7 cellular contexts compared by ENCODE assay signal in genomic region chr11:35035894-35036408, GRCh38.
DNase-seq lines count a peak whose midpoint lies in the region; ATAC-seq and TF ChIP-seq lines count a peak whose summit lies in the region.

No MANE protein-coding gene starts in this region.

- H3K4me2 ChIP-seq in IMR-90 (ENCODE audit: low read depth, low read length) (peak overlapping the region; percentile 2; the same call in 1 of the 2 replicates), skeletal muscle satellite cell (ENCODE audit: low read length) (peak overlapping the region; percentile 30)

- POLR2A ChIA-PET in IMR-90 (lab: Charles Lee; ENCODE audit: unreplicated experiment) = no interaction called here

- H3K4ac ChIP-seq in IMR-90 (ENCODE audit: low read depth, low read length) = peak overlapping the region; percentile 54

- in situ Hi-C loops in IMR-90 (cut with MboI; ENCODE audit: low sequenced_read_pairs) = no loop called here

- H3K4me1 ChIP-seq in IMR-90 (ENCODE audit: control insufficient read depth, insufficient read depth, low read length) (peaks cover 8% of the 10 kb centered on the region), skeletal muscle satellite cell (ENCODE audit: control insufficient read depth, insufficient read depth, low read length) (peaks cover 57% of the 10 kb centered on the region)

- H3K27ac ChIP-seq in IMR-90 (ENCODE audit: insufficient read depth, low read length) = no peak overlapping the region

- H3K9me3 ChIP-seq in IMR-90 (ENCODE audit: control insufficient read depth, insufficient read depth, low read length) = no peaks in the 10 kb centered on the region
- no peaks in the 10 kb centered on the region for H3K9me3 ChIP-seq in skeletal muscle satellite cell (replicated peaks; ENCODE audit: low read length)

- no peak overlapping the region for H3K56ac ChIP-seq in IMR-90 (ENCODE audit: extremely low read depth, insufficient read depth, low read length)

- peak overlapping the region; percentile 50; the same call in 1 of the 2 replicates for H3K18ac ChIP-seq in IMR-90 (ENCODE audit: low read depth, low read length)

- BruUV-seq in IMR-90 (replicated peaks; lab: Mats Ljungman, UMichigan) = no TSS peak

- peak; percentile 28; the same call in 1 of the 2 replicates for TF ChIP-seq RAD21 in IMR-90 (IDR thresholded peaks at IDR 0.05; ENCODE audit: low read length)

- no peak for TF ChIP-seq POLR2A in IMR-90 (IDR thresholded peaks at IDR 0.05; ENCODE audit: low read depth, low read length)

- no peak overlapping the region for H3K4me3 ChIP-seq in IMR-90 (ENCODE audit: insufficient read depth, low read depth, low read length)
- H3K4me3 ChIP-seq in skeletal muscle satellite cell (ENCODE audit: low read length) = no peak overlapping the region

- H3K79me1 ChIP-seq in IMR-90 (ENCODE audit: low read depth in 1 of 2, low read length in 2 of 2) = peaks cover 6 to 20% of the 10 kb centered on the region in 2 experiments

- WGBS in IMR-90 (ENCODE audit: extremely low coverage in 2 of 2, insufficient read length in 1 of 2), 2 experiments = no CpG with 5 or more reads among the region's 3 CpGs

- peak overlapping the region; percentile 61 for H2BK5ac ChIP-seq in IMR-90 (ENCODE audit: low read depth, low read length, poor library complexity, severe bottlenecking)

- peaks cover 13% of the 10 kb centered on the region for H3K9me1 ChIP-seq in IMR-90 (ENCODE audit: insufficient read depth, low read length)

- H2BK15ac ChIP-seq in IMR-90 (ENCODE audit: low read depth, low read length) = peak overlapping the region; percentile 80; the same call in 2 of the 3 replicates

- H3K14ac ChIP-seq in IMR-90 (replicated peaks; ENCODE audit: low read depth, low read length) = peak overlapping the region; percentile 66

- no peak overlapping the region; the same call in 1 of the 2 replicates for H4K5ac ChIP-seq in IMR-90 (ENCODE audit: low read depth, low read length)

- no peak overlapping the region for H2AFZ ChIP-seq in IMR-90 (replicated peaks; ENCODE audit: low read length, poor library complexity)

- H3K23ac ChIP-seq in IMR-90 (ENCODE audit: low read depth, low read length) = no peak overlapping the region

- no peaks in the 10 kb centered on the region for H4K20me1 ChIP-seq in IMR-90 (ENCODE audit: insufficient read depth, low read length)

- peak overlapping the region; percentile 87 for H2BK20ac ChIP-seq in IMR-90 (ENCODE audit: low read depth, low read length)

- no peaks in the 10 kb centered on the region for H3K27me3 ChIP-seq in IMR-90 (ENCODE audit: control insufficient read depth, insufficient read depth, low read length)
- no peaks in the 10 kb centered on the region for H3K27me3 ChIP-seq in skeletal muscle satellite cell (ENCODE audit: control insufficient read depth, insufficient read depth, low read length)

- dilution Hi-C loops in IMR-90 (cut with HindIII; ENCODE audit: low sequenced_read_pairs, unreplicated experiment) = no loop called here

- no peak for TF ChIP-seq CTCF in IMR-90 (conservative IDR thresholded peaks at IDR 0.05; ENCODE audit: low read depth, low read length)

- H3K9ac ChIP-seq in IMR-90 (ENCODE audit: low read depth, low read length) (no peak overlapping the region), skeletal muscle satellite cell (ENCODE audit: low read depth, low read length) (peak overlapping the region; percentile 23)

- peak overlapping the region; percentile 24; the same call in 1 of the 2 replicates for H4K91ac ChIP-seq in IMR-90 (ENCODE audit: insufficient read depth, low read depth, low read length)

- DNase-seq in IMR-90 (peak; percentile 94), brain pericyte (ENCODE audit: low read depth, low spot score) (peak; percentile 46), NCI-H2029 treated with DMSO at 0.1 percent for 48 hours (lab: John Stamatoyannopoulos, UW) (no peak), NCI-H446 (lab: John Stamatoyannopoulos, UW) (no peak), NCI-H146 treated with DMSO at 0.1 percent for 48 hours (lab: John Stamatoyannopoulos, UW; ENCODE audit: unreplicated experiment) (no peak)

- H2AK5ac ChIP-seq in IMR-90 (ENCODE audit: low read depth, low read length) = no peak overlapping the region

- H4K8ac ChIP-seq in IMR-90 (ENCODE audit: low read depth in 2 of 2, low read length in 2 of 2) = peak overlapping the region in 1 of 2 experiments; percentile 72; a peak in 2 of 4 replicates

- H3K36me3 ChIP-seq in IMR-90 (ENCODE audit: control insufficient read depth, insufficient read depth, low read length) (no peaks in the 10 kb centered on the region), skeletal muscle satellite cell (ENCODE audit: insufficient read depth, low read length) (no peaks in the 10 kb centered on the region)

- ATAC-seq in GM19043 (IDR thresholded peaks at IDR 0.05; ENCODE audit: low read depth, unreplicated experiment) (peak; percentile 31), IMR-90 (ENCODE audit: low read depth) (peak; percentile 92)

- intact Hi-C loops in IMR-90 (cut with micrococcal nuclease) = no loop called here

- peak overlapping the region; percentile 67; the same call in 1 of the 2 replicates for H2BK120ac ChIP-seq in IMR-90 (ENCODE audit: low read depth, low read length)

- H2AK9ac ChIP-seq in IMR-90 (replicated peaks; ENCODE audit: low read depth, low read length, poor library complexity) = no peak overlapping the region

- CTCF ChIA-PET in IMR-90 (lab: Yijun Ruan, JAX) = interaction anchor here (1.2 kb wide), 1 partner anchor 15 kb away, joined by 3 read pairs; no protein-coding TSS in a partner anchor

TF ChIP-seq in IMR-90, 13 proteins besides CTCF, POLR2A, EP300 and RAD21:
- TF ChIP-seq FOS (IDR thresholded peaks at IDR 0.05; ENCODE audit: low read depth, low read length) (peak; percentile 70; the same call in 1 of the 2 replicates), CEBPB (IDR thresholded peaks at IDR 0.05; ENCODE audit: low read depth, low read length) (peak; percentile 72), USF2 (IDR thresholded peaks at IDR 0.05; ENCODE audit: low read depth, low read length) (no peak), BHLHE40 (IDR thresholded peaks at IDR 0.05; ENCODE audit: low read depth, low read length) (no peak), RCOR1 (IDR thresholded peaks at IDR 0.05; ENCODE audit: insufficient replicate concordance, low read length) (peak; percentile 21), SMC3 (IDR thresholded peaks at IDR 0.05; ENCODE audit: low read depth, low read length) (0 out of 2 replicates have a peak, but pooled peaks have one; percentile 7)

Comparison
In these comparisons a context has a peak if more than half of its experiments do, and no peak if none do; other contexts are left out.
1. DNase-seq: peak in IMR-90 (single experiment) and brain pericyte (single experiment); none in NCI-H2029 treated with DMSO at 0.1 percent for 48 hours (single experiment), NCI-H446 (0 of 2) and NCI-H146 treated with DMSO at 0.1 percent for 48 hours (single experiment).